ENCODE assay signal across 1 cellular context in the genomic region with DNA sequence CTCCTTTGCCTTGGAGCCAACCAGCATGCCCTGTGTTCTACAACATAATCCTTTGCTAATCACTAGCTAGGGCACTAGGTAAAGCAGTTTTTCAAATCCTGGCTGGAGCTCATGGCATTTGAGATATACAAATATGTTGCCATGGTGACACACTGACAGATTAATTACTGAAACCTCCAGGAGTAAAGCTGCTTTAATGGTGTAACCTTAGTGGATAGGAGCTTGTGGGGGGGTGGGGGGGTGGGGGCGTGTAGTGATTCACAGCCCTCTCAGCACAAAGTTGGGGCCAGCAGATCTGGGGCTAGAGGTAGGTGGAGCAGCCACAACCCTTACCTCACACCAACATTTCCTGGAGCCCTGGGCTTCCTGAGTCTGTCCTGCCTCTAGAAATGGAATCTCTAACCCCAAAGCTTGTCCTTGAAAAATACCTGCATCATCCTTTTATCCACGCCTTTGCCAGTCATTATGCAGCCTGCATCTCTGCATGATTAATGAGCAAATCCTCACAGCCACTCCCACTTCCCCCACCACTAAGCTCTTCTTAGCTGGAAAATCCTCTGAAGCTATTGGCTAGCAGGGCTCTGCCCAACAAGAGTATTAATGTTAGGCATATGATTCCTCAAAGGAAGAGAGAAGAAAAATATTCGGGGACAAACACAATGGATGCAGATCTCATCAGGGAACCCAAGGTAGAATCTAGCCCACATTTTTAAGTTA.
TF ChIP-seq lines count a peak whose summit lies in the region.

No MANE protein-coding gene starts in this region.

TF ChIP-seq in SK-N-SH, 30 proteins besides CTCF, POLR2A, EP300 and RAD21 (continued from another document):
- TF ChIP-seq, protein P1, sequence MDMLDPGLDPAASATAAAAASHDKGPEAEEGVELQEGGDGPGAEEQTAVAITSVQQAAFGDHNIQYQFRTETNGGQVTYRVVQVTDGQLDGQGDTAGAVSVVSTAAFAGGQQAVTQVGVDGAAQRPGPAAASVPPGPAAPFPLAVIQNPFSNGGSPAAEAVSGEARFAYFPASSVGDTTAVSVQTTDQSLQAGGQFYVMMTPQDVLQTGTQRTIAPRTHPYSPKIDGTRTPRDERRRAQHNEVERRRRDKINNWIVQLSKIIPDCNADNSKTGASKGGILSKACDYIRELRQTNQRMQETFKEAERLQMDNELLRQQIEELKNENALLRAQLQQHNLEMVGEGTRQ (IDR thresholded peaks at IDR 0.05; ENCODE audit: borderline replicate concordance, low read depth, low read length) = no peak
